Comparison of ENCODE assay signal across 18 cellular contexts in genomic region chr1:185412385-185413074, GRCh38.
A peak's percentile ranks its signal among the peaks of the same experiment; 100 is the strongest.
DNase-seq lines count a peak whose midpoint lies in the region; ATAC-seq, FAIRE-seq and TF ChIP-seq lines count a peak whose summit lies in the region.
"Had no signal": no experiment of that assay in that cellular context is flagged by ENCODE, and none has a peak within 500 bp of the region (broad histone marks: within the 10 kb centered on the region; RNA-seq: fewer than 3 reads in every experiment).

No MANE protein-coding gene starts in this region.

- intact Hi-C loops in K562 (cut with micrococcal nuclease), result no loop called here
- intact Hi-C loops in mucosa of descending colon (cut with DNase I, micrococcal nuclease), result no loop called here

- H3K27ac ChIP-seq in K562 (ENCODE audit: extremely low read depth, low read depth, low read length) (no peak overlapping the region), SJCRH30 (no peak overlapping the region)
- H3K27ac ChIP-seq: ovary, VCaP had no signal

- TF ChIP-seq RAD21 in K562 (CRISPR knock-in tag; conservative IDR thresholded peaks at IDR 0.05 in 1 of 2, IDR thresholded peaks at IDR 0.05 in 1 of 2), result no peak

- H3K9me3 ChIP-seq in K562 (replicated peaks; ENCODE audit: control insufficient read depth, insufficient read depth, low read depth, low read length), result 0 out of 2 replicates have a peak, but pooled peaks cover under 1% of the 10 kb centered on the region
- no peaks in the 10 kb centered on the region for H3K9me3 ChIP-seq in mucosa of descending colon
- no peaks in the 10 kb centered on the region for H3K9me3 ChIP-seq in SJCRH30 (replicated peaks)
- H3K9me3 ChIP-seq: HAP-1, ovary had no signal

- ATAC-seq in GM18502 (IDR thresholded peaks at IDR 0.05; ENCODE audit: poor library complexity, unreplicated experiment), result peak; percentile 41
- peak; percentile 46 for ATAC-seq in HG02938 (IDR thresholded peaks at IDR 0.05; ENCODE audit: unreplicated experiment)
- ATAC-seq in K562, result peak; percentile 49
- peak; percentile 98 for ATAC-seq in mucosa of descending colon
- ATAC-seq in GM18873 (IDR thresholded peaks at IDR 0.05; ENCODE audit: low FRiP score, unreplicated experiment), result no peak
- ATAC-seq in HG02571 (IDR thresholded peaks at IDR 0.05; ENCODE audit: unreplicated experiment), result no peak

- H3K27me3 ChIP-seq in K562 (ENCODE audit: control insufficient read depth in 2 of 2, insufficient read depth in 2 of 2, low read length in 2 of 2) (peaks cover 2 to 7% of the 10 kb centered on the region in 2 experiments; a peak in 4 of 5 replicates), SJCRH30 (no peaks in the 10 kb centered on the region)
- H3K27me3 ChIP-seq: ovary had no signal

- no peaks in the 10 kb centered on the region for H3K9me1 ChIP-seq in K562 (ENCODE audit: control insufficient read depth, insufficient read depth, low read length)

- POLR2A ChIA-PET in K562 (lab: Yijun Ruan, JAX), result interaction anchor here (1.0 kb wide), 1 partner anchor 45 kb away, joined by 3 read pairs; no protein-coding TSS in a partner anchor

- TF ChIP-seq POLR2A in K562 (conservative IDR thresholded peaks at IDR 0.05), result no peak

- no TSS peak for BruUV-seq in K562 (replicated peaks; lab: Mats Ljungman, UMichigan)

- no peak overlapping the region for H3K4me2 ChIP-seq in K562 (ENCODE audit: insufficient read depth, low read length)

- no peak for TF ChIP-seq EP300 in K562 (IDR thresholded peaks at IDR 0.05; ENCODE audit: low read length)

- no peak overlapping the region for H3K9ac ChIP-seq in K562 (ENCODE audit: insufficient read depth in 1 of 2, low read depth in 2 of 2, low read length in 2 of 2)

- H3K4me1 ChIP-seq in K562 (replicated peaks in 1 of 2; ENCODE audit: control insufficient read depth in 2 of 2, insufficient read depth in 2 of 2, low read length in 2 of 2), result no peaks in the 10 kb centered on the region
- H3K4me1 ChIP-seq in mucosa of descending colon (ENCODE audit: low read depth), result peaks cover 4% of the 10 kb centered on the region
- H3K4me1 ChIP-seq in SJCRH30, result no peaks in the 10 kb centered on the region

- WGBS in K562 (ENCODE audit: insufficient coverage, low coverage, missing lambda C conversion rate), result 9% methylated on average over 7 of the region's 7 CpGs

- FAIRE-seq in K562 (lab: Jason Lieb, UNC), result peak; percentile 23
- FAIRE-seq: astrocyte had no signal

- TF ChIP-seq CTCF in K562 (IDR thresholded peaks at IDR 0.05 in 2 of 3, conservative IDR thresholded peaks at IDR 0.05 in 1 of 3; ENCODE audit: insufficient read depth in 2 of 3, low read depth in 1 of 3, low read length in 3 of 3) (no peak), mucosa of descending colon (IDR thresholded peaks at IDR 0.05) (no peak)

- H3K79me2 ChIP-seq in K562 (ENCODE audit: control insufficient read depth, insufficient read depth, low read length), result no peaks in the 10 kb centered on the region

- H3K36me3 ChIP-seq in K562 (ENCODE audit: control insufficient read depth, insufficient read depth, low read length) (no peaks in the 10 kb centered on the region), mucosa of descending colon (ENCODE audit: low read depth) (no peaks in the 10 kb centered on the region), SJCRH30 (no peaks in the 10 kb centered on the region)
- H3K36me3 ChIP-seq: HAP-1, ovary had no signal

- CTCF ChIA-PET in K562 (lab: Yijun Ruan, JAX; ENCODE audit: low intra/inter-chr PET ratio), result no interaction called here

- in situ Hi-C loops in K562 (cut with MboI), result no loop called here

- no peaks in the 10 kb centered on the region for H4K20me1 ChIP-seq in K562 (replicated peaks; ENCODE audit: control insufficient read depth, insufficient read depth, low read length)

- DNase-seq in K562 (ENCODE audit: extremely low read depth in 1 of 4, low spot score in 3 of 4), result no peak
- DNase-seq in mucosa of descending colon, result peak; percentile 48 to 69 (median 64)
- no peak for DNase-seq in mesenteric fat pad (ENCODE audit: low spot score)
- DNase-seq in SJCRH30, result no peak
- DNase-seq: activated effector memory CD4-positive, alpha-beta T cell treated with anti-CD3 and anti-CD28 coated beads, Interleukin-2, amount 50 U/mL, for 16 hours; CD8-positive, alpha-beta memory T cell; NCI-H1694 treated with DMSO at 0.1 percent for 48 hours; NCI-H510A treated with DMSO at 0.1 percent for 48 hours; ovary; stimulated activated naive CD4-positive, alpha-beta T cell treated with Interleukin-2 at 50 U/mL for 16 hours; SW 1271 had no signal

- H3K4me3 ChIP-seq in K562 (no peak overlapping the region), mucosa of descending colon (no peak overlapping the region), SJCRH30 (no peak overlapping the region)
- H3K4me3 ChIP-seq: HAP-1, ovary had no signal

- 0 out of 2 replicates have a peak overlapping the region, but pooled peaks have one; percentile 7 for H2AFZ ChIP-seq in K562 (ENCODE audit: low read depth, low read length)

TF ChIP-seq in K562, 482 proteins besides CTCF, POLR2A, EP300 and RAD21:
- TF ChIP-seq CEBPG (CRISPR knock-in tag; IDR thresholded peaks at IDR 0.05) (no peak), CEBPG (tag; conservative IDR thresholded peaks at IDR 0.05 in 1 of 2, IDR thresholded peaks at IDR 0.05 in 1 of 2) (peak in 1 of 2 experiments; percentile 33; a peak in 2 of 4 replicates), ZNF253 (CRISPR knock-in tag; conservative IDR thresholded peaks at IDR 0.05) (no peak), KDM2B (CRISPR knock-in tag; IDR thresholded peaks at IDR 0.05) (no peak), SIN3B (IDR thresholded peaks at IDR 0.05; ENCODE audit: low read depth) (no peak), ZFP36 (IDR thresholded peaks at IDR 0.05; ENCODE audit: low read depth, low read length, partially characterized antibody) (no peak), USF2 (CRISPR knock-in tag; IDR thresholded peaks at IDR 0.05) (no peak), BCL6 (CRISPR knock-in tag; IDR thresholded peaks at IDR 0.05) (no peak), RHOXF2B (CRISPR knock-in tag; conservative IDR thresholded peaks at IDR 0.05) (no peak), ZBTB9 (CRISPR knock-in tag; IDR thresholded peaks at IDR 0.05) (no peak), MAZ (CRISPR knock-in tag; conservative IDR thresholded peaks at IDR 0.05 in 1 of 2, IDR thresholded peaks at IDR 0.05 in 1 of 2) (0 out of 4 replicates have a peak, but pooled peaks of 1 of the 2 experiments have one; percentile 27), ZFX (CRISPR knock-in tag; IDR thresholded peaks at IDR 0.05) (no peak), BRCA1 (IDR thresholded peaks at IDR 0.05) (no peak), BRCA1 (CRISPR knock-in tag; IDR thresholded peaks at IDR 0.05) (no peak), CEBPB (tag; IDR thresholded peaks at IDR 0.05) (peak; percentile 68), DDX20 (tag; IDR thresholded peaks at IDR 0.05; ENCODE audit: low read depth) (no peak), RBM34 (IDR thresholded peaks at IDR 0.05; ENCODE audit: borderline replicate concordance, insufficient read depth, low read length) (no peak), CREM (IDR thresholded peaks at IDR 0.05; ENCODE audit: low read depth) (no peak)
- TF ChIP-seq, protein P1, sequence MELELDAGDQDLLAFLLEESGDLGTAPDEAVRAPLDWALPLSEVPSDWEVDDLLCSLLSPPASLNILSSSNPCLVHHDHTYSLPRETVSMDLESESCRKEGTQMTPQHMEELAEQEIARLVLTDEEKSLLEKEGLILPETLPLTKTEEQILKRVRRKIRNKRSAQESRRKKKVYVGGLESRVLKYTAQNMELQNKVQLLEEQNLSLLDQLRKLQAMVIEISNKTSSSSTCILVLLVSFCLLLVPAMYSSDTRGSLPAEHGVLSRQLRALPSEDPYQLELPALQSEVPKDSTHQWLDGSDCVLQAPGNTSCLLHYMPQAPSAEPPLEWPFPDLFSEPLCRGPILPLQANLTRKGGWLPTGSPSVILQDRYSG (tag; conservative IDR thresholded peaks at IDR 0.05; ENCODE audit: low read depth), result no peak

Comparison
In these comparisons a context has a peak if more than half of its experiments do, and no peak if none do; other contexts are left out.
1. ATAC-seq: peak in GM18502 (single experiment), HG02938 (single experiment), K562 (single experiment) and mucosa of descending colon (single experiment); none in GM18873 (single experiment) and HG02571 (single experiment).
2. DNase-seq: peak in mucosa of descending colon (3 of 3); none in K562 (0 of 4), mesenteric fat pad (single experiment) and SJCRH30 (0 of 2).